ENCODE assay signal across 1 cellular context in the genomic region with DNA sequence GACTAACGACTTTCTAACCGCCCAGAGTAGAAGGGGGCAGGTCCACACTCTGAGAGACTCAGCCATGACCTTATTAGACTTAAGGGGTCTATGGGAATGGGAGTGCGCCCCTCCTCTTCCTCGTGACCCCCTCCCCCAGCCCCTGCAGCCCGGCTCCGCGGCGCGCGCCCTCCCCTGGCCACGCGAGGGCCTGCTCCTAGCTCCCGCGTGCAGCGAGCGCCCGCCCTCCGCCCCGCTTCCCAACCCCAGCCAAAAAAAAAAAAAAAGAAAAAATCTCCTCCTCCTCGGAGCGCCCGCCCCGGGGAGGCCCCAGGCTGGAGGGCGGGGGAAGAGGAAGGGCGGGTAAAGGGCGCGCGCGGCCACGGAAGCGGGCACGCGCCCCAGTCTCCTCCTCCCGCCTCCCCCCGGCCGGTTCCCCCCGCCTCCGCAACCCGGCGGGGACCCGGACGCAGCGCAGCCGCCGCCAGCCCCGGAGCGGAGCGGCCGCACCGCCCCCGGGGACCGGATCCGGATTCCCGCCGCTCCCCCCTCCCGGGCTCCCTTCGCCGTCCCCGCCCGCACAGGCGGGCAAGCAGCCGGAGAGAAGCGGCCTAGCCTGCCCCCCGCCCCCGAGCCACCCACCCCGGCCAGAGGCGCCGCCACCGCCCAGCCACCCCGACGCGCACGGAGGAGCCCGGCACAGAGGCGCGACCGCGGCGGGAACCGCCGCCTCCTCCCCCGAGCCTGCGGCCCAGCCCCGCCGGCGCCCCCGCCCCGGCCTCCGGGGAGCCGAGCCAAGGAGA.
TF ChIP-seq lines count a peak whose summit lies in the region.

No MANE protein-coding gene starts in this region.

TF ChIP-seq in IMR-90, 13 proteins besides CTCF, POLR2A, EP300 and RAD21:
- TF ChIP-seq MXI1 (IDR thresholded peaks at IDR 0.05; ENCODE audit: borderline replicate concordance, low read depth, low read length), result peak; percentile 45; the same call in 1 of the 2 replicates
- no peak for TF ChIP-seq CEBPB (IDR thresholded peaks at IDR 0.05; ENCODE audit: low read depth, low read length)
- peak; percentile 97 for TF ChIP-seq MAZ (IDR thresholded peaks at IDR 0.05; ENCODE audit: borderline replicate concordance, low read depth, low read length)
- TF ChIP-seq SMC3 (IDR thresholded peaks at IDR 0.05; ENCODE audit: low read depth, low read length), result peak; percentile 43; the same call in 1 of the 2 replicates
- TF ChIP-seq, protein P1, sequence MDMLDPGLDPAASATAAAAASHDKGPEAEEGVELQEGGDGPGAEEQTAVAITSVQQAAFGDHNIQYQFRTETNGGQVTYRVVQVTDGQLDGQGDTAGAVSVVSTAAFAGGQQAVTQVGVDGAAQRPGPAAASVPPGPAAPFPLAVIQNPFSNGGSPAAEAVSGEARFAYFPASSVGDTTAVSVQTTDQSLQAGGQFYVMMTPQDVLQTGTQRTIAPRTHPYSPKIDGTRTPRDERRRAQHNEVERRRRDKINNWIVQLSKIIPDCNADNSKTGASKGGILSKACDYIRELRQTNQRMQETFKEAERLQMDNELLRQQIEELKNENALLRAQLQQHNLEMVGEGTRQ (IDR thresholded peaks at IDR 0.05; ENCODE audit: low read depth, low read length), result no peak
